ENCODE assay signal across 2 cellular contexts in the genomic region with DNA sequence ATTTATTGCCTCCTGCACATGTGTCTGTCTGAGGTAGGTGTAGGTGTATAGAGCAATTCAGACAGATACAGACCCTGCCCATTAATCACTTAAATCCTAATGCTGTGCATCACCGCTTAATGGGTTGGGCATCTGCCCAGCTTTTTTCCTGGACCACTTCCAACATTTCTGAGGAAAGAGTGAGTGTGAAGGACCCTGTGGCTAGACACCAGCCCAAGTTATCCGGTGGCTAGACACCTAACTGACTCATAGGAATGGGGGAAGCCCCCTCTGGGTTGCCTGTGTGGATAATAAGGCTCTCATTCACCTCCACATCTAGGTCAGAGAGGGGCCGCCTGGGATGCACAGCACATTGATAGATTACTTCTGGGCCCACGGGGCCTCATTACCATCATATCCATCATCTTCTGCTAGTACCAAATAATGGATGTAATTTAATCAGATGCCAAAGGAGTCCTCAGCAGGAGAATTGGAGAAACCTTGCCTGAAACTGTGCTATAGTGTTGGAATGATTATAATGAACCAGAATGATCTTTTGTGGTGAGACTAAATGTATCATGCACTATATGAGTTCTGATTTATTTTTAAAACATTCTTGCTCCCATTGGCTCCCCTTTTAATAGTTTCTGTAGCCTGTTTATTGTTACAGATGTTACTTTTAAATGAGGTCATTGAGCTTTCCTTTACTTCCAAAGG.
TF ChIP-seq lines count a peak whose summit lies in the region.

No MANE protein-coding gene starts in this region.

TF ChIP-seq in HEK293, 187 proteins besides CTCF, POLR2A, EP300 and RAD21 (continued from another document):
- TF ChIP-seq FEZF1 (tag by site-specific recombination; IDR thresholded peaks at IDR 0.05): peak; percentile 23; the same call in 1 of the 2 replicates
- TF ChIP-seq, protein P1, sequence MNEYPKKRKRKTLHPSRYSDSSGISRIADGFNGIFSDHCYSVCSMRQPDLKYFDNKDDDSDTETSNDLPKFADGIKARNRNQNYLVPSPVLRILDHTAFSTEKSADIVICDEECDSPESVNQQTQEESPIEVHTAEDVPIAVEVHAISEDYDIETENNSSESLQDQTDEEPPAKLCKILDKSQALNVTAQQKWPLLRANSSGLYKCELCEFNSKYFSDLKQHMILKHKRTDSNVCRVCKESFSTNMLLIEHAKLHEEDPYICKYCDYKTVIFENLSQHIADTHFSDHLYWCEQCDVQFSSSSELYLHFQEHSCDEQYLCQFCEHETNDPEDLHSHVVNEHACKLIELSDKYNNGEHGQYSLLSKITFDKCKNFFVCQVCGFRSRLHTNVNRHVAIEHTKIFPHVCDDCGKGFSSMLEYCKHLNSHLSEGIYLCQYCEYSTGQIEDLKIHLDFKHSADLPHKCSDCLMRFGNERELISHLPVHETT (tag by site-specific recombination; IDR thresholded peaks at IDR 0.05): no peak
- no peak for TF ChIP-seq ZNF747 (tag by site-specific recombination; IDR thresholded peaks at IDR 0.05)
- TF ChIP-seq ZNF398 (tag by site-specific recombination; IDR thresholded peaks at IDR 0.05): 0 out of 2 replicates have a peak, but pooled peaks have one; percentile 12
- TF ChIP-seq ZEB2 (tag by site-specific recombination; IDR thresholded peaks at IDR 0.05): 0 out of 2 replicates have a peak, but pooled peaks have one; percentile 40
- TF ChIP-seq PRDM6 (tag by site-specific recombination; IDR thresholded peaks at IDR 0.05): peak; percentile 48; the same call in 1 of the 2 replicates
- 0 out of 2 replicates have a peak, but pooled peaks have one; percentile 18 for TF ChIP-seq ZNF692 (tag by site-specific recombination; IDR thresholded peaks at IDR 0.05)
- TF ChIP-seq GLIS1 (tag by site-specific recombination; IDR thresholded peaks at IDR 0.05): peak; percentile 61
- TF ChIP-seq ZNF501 (tag by site-specific recombination; IDR thresholded peaks at IDR 0.05): 0 out of 2 replicates have a peak, but pooled peaks have one; percentile 20

TF ChIP-seq in HepG2, 621 proteins besides CTCF, POLR2A, EP300 and RAD21 (continued from another document):
- TF ChIP-seq THYN1 (CRISPR knock-in tag; IDR thresholded peaks at IDR 0.05; ENCODE audit: borderline replicate concordance, low read depth): no peak
- no peak for TF ChIP-seq NR2F2 (IDR thresholded peaks at IDR 0.05; ENCODE audit: borderline replicate concordance, low read depth)
- no peak for TF ChIP-seq ZNF547 (CRISPR knock-in tag; IDR thresholded peaks at IDR 0.05)
- TF ChIP-seq ZBTB49 (CRISPR knock-in tag; IDR thresholded peaks at IDR 0.05; ENCODE audit: borderline replicate concordance): no peak
- no peak for TF ChIP-seq ZNF605 (CRISPR knock-in tag; IDR thresholded peaks at IDR 0.05)
- TF ChIP-seq ZNF747 (CRISPR knock-in tag; IDR thresholded peaks at IDR 0.05; ENCODE audit: borderline replicate concordance): no peak
- no peak for TF ChIP-seq ZNF768 (CRISPR knock-in tag; IDR thresholded peaks at IDR 0.05)
- TF ChIP-seq MNT (IDR thresholded peaks at IDR 0.05): no peak
- no peak for TF ChIP-seq ATF2 (CRISPR knock-in tag; IDR thresholded peaks at IDR 0.05)
- no peak for TF ChIP-seq FOXA1 (IDR thresholded peaks at IDR 0.05)
- no peak for TF ChIP-seq FOXA1 (CRISPR knock-in tag; IDR thresholded peaks at IDR 0.05)
- TF ChIP-seq ZNF576 (CRISPR knock-in tag; IDR thresholded peaks at IDR 0.05): no peak
